Comparison of ENCODE assay signal across 8 cellular contexts in the genomic region with DNA sequence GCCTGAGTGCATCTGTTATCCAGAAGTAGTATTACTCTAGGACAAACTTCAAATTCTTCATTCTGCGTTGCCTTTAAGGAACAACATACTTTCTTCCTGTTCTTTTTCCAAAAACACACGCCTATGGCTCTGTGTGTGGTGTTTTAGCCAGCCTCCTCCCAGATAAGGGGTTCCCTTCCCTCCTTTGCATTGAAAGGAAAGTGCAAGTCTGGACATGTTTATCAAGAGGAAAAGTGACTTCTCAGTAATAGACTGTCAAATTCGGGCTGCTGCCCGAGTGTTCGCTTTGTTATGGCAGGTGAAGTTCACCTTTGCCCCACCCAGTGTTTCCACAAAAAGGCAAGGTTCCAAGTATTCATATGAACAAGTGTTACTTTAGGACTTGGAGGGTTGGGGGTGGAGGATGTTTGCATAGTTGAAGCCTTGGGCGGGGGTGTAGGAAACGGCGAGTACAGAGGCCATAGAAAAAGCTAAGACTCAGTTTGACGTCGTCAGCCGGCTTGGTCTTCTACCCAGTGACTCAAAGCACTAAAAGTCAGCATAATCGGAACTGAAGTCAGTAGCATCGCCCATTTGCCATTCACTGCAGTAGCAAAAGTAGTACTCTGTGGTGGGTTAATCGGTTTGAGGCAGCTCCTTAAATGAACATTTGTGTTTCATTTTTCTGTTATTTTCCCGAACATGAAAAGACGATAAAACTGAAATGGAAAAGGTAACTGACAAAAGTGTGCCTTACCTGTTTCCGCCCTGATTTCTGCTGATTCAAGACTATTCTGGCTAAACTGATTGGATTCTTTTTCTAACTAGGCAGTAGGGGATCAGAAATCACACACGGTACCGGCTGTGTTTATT. TPM values are rescaled to one million over a fixed set of nuclear protein-coding genes. Genes with fewer than 3 reads are reported as not detected.
DNase-seq lines count a peak whose midpoint lies in the region; ATAC-seq and TF ChIP-seq lines count a peak whose summit lies in the region.

No MANE protein-coding gene starts in this region.

- CTCF ChIA-PET in Panc1 (lab: Charles Lee): no interaction called here

- peaks cover 0 to 99% (median 82%) of the 10 kb centered on the region in 11 experiments; a peak in 20 of 22 replicates for H3K36me3 ChIP-seq in BLaER1 treated with 17β-estradiol and CSF1 and Interleukin-3, amounts not matched to agents 10 nM and 100 nM
- H3K36me3 ChIP-seq in GM23248 (ENCODE audit: low read depth) (peaks cover 30% of the 10 kb centered on the region), Panc1 (ENCODE audit: control insufficient read depth, insufficient read depth, low read length) (peaks cover 2% of the 10 kb centered on the region; the same call in 1 of the 2 replicates), hepatocyte (replicated peaks; ENCODE audit: insufficient read depth, low read depth) (no peaks in the 10 kb centered on the region)

- peak overlapping the region; percentile 47 to 81 (median 72); a peak in 20 of 22 replicates for H3K9ac ChIP-seq in BLaER1 treated with 17β-estradiol and CSF1 and Interleukin-3, amounts not matched to agents 10 nM and 100 nM
- H3K9ac ChIP-seq in GM23248: peak overlapping the region; percentile 79

- H3F3A ChIP-seq in GM23248 (ENCODE audit: insufficient read depth): peaks cover 41% of the 10 kb centered on the region

- POLR2A ChIA-PET in Panc1 (lab: Charles Lee): interaction anchor here (0.5 to 0.6 kb wide), 2 partner anchors 10 to 296 kb away, joined by 4 to 6 read pairs; no protein-coding TSS in a partner anchor

- H2AFZ ChIP-seq in GM23248 (peak overlapping the region; percentile 89), hepatocyte (peak overlapping the region; percentile 49)

- in situ Hi-C loops in GM23248 (cut with MboI): loop anchor here (25.0 kb wide), 1 partner anchor 611 kb away; no protein-coding TSS in a partner anchor
- in situ Hi-C loops in Panc1 (cut with HindIII; ENCODE audit: low pct_unique_long_range_greater_than_20kb, low sequenced_read_pairs): no loop called here

- WGBS in GM23248 (ENCODE audit: low coverage in 1 of 2, low lambda C conversion rate in 2 of 2, missing lambda C conversion rate in 2 of 2), 2 experiments: 74 to 76% methylated on average over 19 of the region's 19 CpGs
- WGBS in hepatocyte (ENCODE audit: low lambda C conversion rate, missing lambda C conversion rate): 31% methylated on average over 19 of the region's 19 CpGs

- peaks cover 78% of the 10 kb centered on the region for H3K79me2 ChIP-seq in GM23248 (ENCODE audit: insufficient read depth)
- H3K79me2 ChIP-seq in hepatocyte: peaks cover 3% of the 10 kb centered on the region

- H3K27ac ChIP-seq in BLaER1 treated with 17β-estradiol and CSF1 and Interleukin-3, amounts not matched to agents 10 nM and 100 nM: peak overlapping the region; percentile 56 to 88 (median 72); a peak in 21 of 22 replicates
- H3K27ac ChIP-seq in GM23248 (peak overlapping the region; percentile 80), Panc1 (ENCODE audit: low read length) (peak overlapping the region; percentile 57; the same call in 1 of the 2 replicates), hepatocyte (peak overlapping the region; percentile 85)

- DNase-seq in GM23248: peak; percentile 50
- no peak for DNase-seq in Panc1 (ENCODE audit: low read depth, low spot score)
- peak in 3 of 4 experiments; percentile 23 to 45 (median 39) for DNase-seq in activated naive CD4-positive, alpha-beta T cell (lab: John Stamatoyannopoulos, UW)
- peak; percentile 66 for DNase-seq in hepatocyte (ENCODE audit: low spot score)
- DNase-seq in stimulated activated CD4-positive, alpha-beta T cell treated with anti-CD3 and anti-CD28 coated beads, Interleukin-4, amount 100 ng/mL, for 1 hour: peak; percentile 67
- no peak for DNase-seq in DMS153 treated with DMSO at 0.1 percent for 48 hours (lab: John Stamatoyannopoulos, UW; ENCODE audit: unreplicated experiment)
- DNase-seq in inferior parietal cortex (ENCODE audit: extremely low spot score): no peak

- TF ChIP-seq CTCF in Panc1 (IDR thresholded peaks at IDR 0.05) (no peak), hepatocyte (IDR thresholded peaks at IDR 0.05; ENCODE audit: poor library complexity) (no peak)

- peaks cover 52 to 95% (median 59%) of the 10 kb centered on the region in 10 experiments for H3K4me1 ChIP-seq in BLaER1 treated with 17β-estradiol and CSF1 and Interleukin-3, amounts not matched to agents 10 nM and 100 nM
- H3K4me1 ChIP-seq in GM23248 (ENCODE audit: insufficient read depth) (peaks cover 29% of the 10 kb centered on the region), Panc1 (ENCODE audit: control insufficient read depth, insufficient read depth, low read length) (peaks cover 31% of the 10 kb centered on the region), hepatocyte (ENCODE audit: insufficient read depth) (peaks cover 23% of the 10 kb centered on the region)

- peak overlapping the region; percentile 46 to 70 (median 58); a peak in 19 of 20 replicates for H3K4me3 ChIP-seq in BLaER1 treated with 17β-estradiol and CSF1 and Interleukin-3, amounts not matched to agents 10 nM and 100 nM
- peak overlapping the region; percentile 79 for H3K4me3 ChIP-seq in GM23248
- peak overlapping the region in 1 of 2 experiments; percentile 3; a peak in 1 of 4 replicates for H3K4me3 ChIP-seq in Panc1 (ENCODE audit: low read depth in 2 of 2, low read length in 2 of 2)
- H3K4me3 ChIP-seq in hepatocyte: peak overlapping the region; percentile 15

- intact Hi-C loops in Panc1 (cut with micrococcal nuclease; ENCODE audit: unreplicated experiment): loop anchor here (10.0 kb wide), 1 partner anchor 206 kb away; no protein-coding TSS in a partner anchor

- H4K20me1 ChIP-seq in BLaER1 treated with 17β-estradiol and CSF1 and Interleukin-3, amounts not matched to agents 10 nM and 100 nM: peaks cover 0 to 100% (median 49%) of the 10 kb centered on the region in 11 experiments; a peak in 16 of 22 replicates
- H4K20me1 ChIP-seq in GM23248 (ENCODE audit: insufficient read depth) (no peaks in the 10 kb centered on the region), hepatocyte (ENCODE audit: insufficient read depth, poor library complexity, severe bottlenecking) (peaks cover 3% of the 10 kb centered on the region)

- H3K9me2 ChIP-seq in GM23248 (ENCODE audit: insufficient read depth) (no peaks in the 10 kb centered on the region), hepatocyte (replicated peaks; ENCODE audit: insufficient read depth) (no peaks in the 10 kb centered on the region)

- ATAC-seq in Panc1: peak; percentile 50; the same call in 1 of the 2 replicates

- H3K9me3 ChIP-seq in BLaER1 treated with 17β-estradiol and CSF1 and Interleukin-3, amounts not matched to agents 10 nM and 100 nM (replicated peaks in 1 of 11): peaks cover 0 to 3% (median 0%) of the 10 kb centered on the region in 11 experiments; a peak in 1 of 22 replicates
- no peaks in the 10 kb centered on the region for H3K9me3 ChIP-seq in GM23248 (ENCODE audit: low read depth)
- no peaks in the 10 kb centered on the region for H3K9me3 ChIP-seq in Panc1 (ENCODE audit: control insufficient read depth, insufficient read depth, low read depth, low read length)
- no peaks in the 10 kb centered on the region for H3K9me3 ChIP-seq in hepatocyte (ENCODE audit: low read depth)

- peak overlapping the region; percentile 76 to 95 (median 84) for H3K4me2 ChIP-seq in BLaER1 treated with 17β-estradiol and CSF1 and Interleukin-3, amounts not matched to agents 10 nM and 100 nM
- H3K4me2 ChIP-seq in GM23248 (ENCODE audit: unreplicated experiment) (peak overlapping the region; percentile 98), hepatocyte (peak overlapping the region; percentile 77)

- no TSS peak for BruUV-seq in Panc1 (replicated peaks; lab: Mats Ljungman, UMichigan)

- no peaks in the 10 kb centered on the region for H3K27me3 ChIP-seq in BLaER1 treated with 17β-estradiol and CSF1 and Interleukin-3, amounts not matched to agents 10 nM and 100 nM
- no peaks in the 10 kb centered on the region for H3K27me3 ChIP-seq in GM23248 (replicated peaks; ENCODE audit: insufficient read depth)
- H3K27me3 ChIP-seq in Panc1 (ENCODE audit: control insufficient read depth, insufficient read depth, low read length): no peaks in the 10 kb centered on the region; the same call in 1 of the 2 replicates
- H3K27me3 ChIP-seq in hepatocyte: no peaks in the 10 kb centered on the region

RNA-seq across cellular contexts. Expression of gene PRDM1, which starts 12.5 kb away (rescaled TPM):
- total RNA-seq in GM23248 (2014; rRNA removed; shearing (Covaris generic)): 2.7 and 3.8 TPM in 2 replicates
- polyA plus RNA-seq in GM23248 (2016; fragmentation: Nextera tagmentation; extraction: Ambion mirVana) (3.5 and 3.9 TPM in 2 replicates), hepatocyte (13.4 and 18.0 TPM in 2 replicates)
- total RNA-seq in Panc1 (2021; ENCODE audit: unreplicated experiment) (2.6 TPM), hepatocyte (19.1 and 19.3 TPM in 2 replicates)
- polyA plus RNA-seq in Panc1 (2012; ENCODE audit: insufficient read length): 1.9 TPM

Comparison
In these comparisons a context has a peak if more than half of its experiments do, and no peak if none do; other contexts are left out.
1. DNase-seq: peak in GM23248 (single experiment), activated naive CD4-positive, alpha-beta T cell (3 of 4), hepatocyte (single experiment) and stimulated activated CD4-positive, alpha-beta T cell treated with anti-CD3 and anti-CD28 coated beads, Interleukin-4, amount 100 ng/mL, for 1 hour (single experiment); none in Panc1 (single experiment), DMS153 treated with DMSO at 0.1 percent for 48 hours (single experiment) and inferior parietal cortex (single experiment).
2. Peak in every context shown above with its lines, with median percentiles within 50 percentile points of each other: H3K27ac ChIP-seq and H3K4me2 ChIP-seq.